ENCODE assay signal across 8 cellular contexts in genomic region chr2:217360781-217361485, GRCh38.
DNase-seq lines count a peak whose midpoint lies in the region; ATAC-seq and TF ChIP-seq lines count a peak whose summit lies in the region.

No MANE protein-coding gene starts in this region.

- no peak overlapping the region for H3K4me3 ChIP-seq in A673 (ENCODE audit: low read depth, low read length, poor library complexity, severe bottlenecking)
- H3K4me3 ChIP-seq in breast epithelium, result no peak overlapping the region

- no peaks in the 10 kb centered on the region for H3K36me3 ChIP-seq in A673 (ENCODE audit: insufficient read depth, low read length, poor library complexity, severe bottlenecking)
- no peaks in the 10 kb centered on the region for H3K36me3 ChIP-seq in breast epithelium

- TF ChIP-seq CTCF in A673 (conservative IDR thresholded peaks at IDR 0.05; ENCODE audit: low read depth, low read length) (no peak), breast epithelium (IDR thresholded peaks at IDR 0.05) (no peak)

- DNase-seq in A673 (ENCODE audit: low spot score), result peak; percentile 93
- peak; percentile 86 for DNase-seq in MV-4-11 (lab: John Stamatoyannopoulos, UW)
- no peak for DNase-seq in breast epithelium (ENCODE audit: low spot score in 2 of 2)
- peak; percentile 5 for DNase-seq in midbrain (lab: John Stamatoyannopoulos, UW)
- DNase-seq in NCI-H526 (lab: John Stamatoyannopoulos, UW), result no peak
- no peak for DNase-seq in erythroblast (lab: John Stamatoyannopoulos, UW)

- no peak for ATAC-seq in GM21381 (IDR thresholded peaks at IDR 0.05; ENCODE audit: unreplicated experiment)
- ATAC-seq in HG02885 (IDR thresholded peaks at IDR 0.05; ENCODE audit: poor library complexity, unreplicated experiment), result no peak

- POLR2A ChIA-PET in A673 (lab: Charles Lee; ENCODE audit: low non-redundant PET), result interaction anchor here (0.6 kb wide), 1 partner anchor 1208 kb away, joined by 7 read pairs; no protein-coding TSS in a partner anchor

- no peak overlapping the region for H3K27ac ChIP-seq in A673 (ENCODE audit: low read depth, low read length, poor library complexity, severe bottlenecking)
- H3K27ac ChIP-seq in breast epithelium, result peak overlapping the region; percentile 26 to 37

- intact Hi-C loops in A673 (cut with micrococcal nuclease; ENCODE audit: unreplicated experiment), result no loop called here
- intact Hi-C loops in breast epithelium (cut with DNase I; ENCODE audit: low total_unique reads), result no loop called here

- BruUV-seq in A673 (replicated peaks; lab: Mats Ljungman, UMichigan), result no TSS peak

- no peaks in the 10 kb centered on the region for H3K27me3 ChIP-seq in A673 (replicated peaks; ENCODE audit: insufficient read depth, low read depth, low read length, poor library complexity)
- H3K27me3 ChIP-seq in breast epithelium, result no peaks in the 10 kb centered on the region

- CTCF ChIA-PET in A673 (lab: Charles Lee), result no interaction called here

- TF ChIP-seq POLR2A in breast epithelium (IDR thresholded peaks at IDR 0.05) (no peak), erythroblast (IDR thresholded peaks at IDR 0.05; ENCODE audit: low read length) (no peak)

- H3K9me3 ChIP-seq in A673 (ENCODE audit: low read depth, low read length, poor library complexity, severe bottlenecking), result no peaks in the 10 kb centered on the region
- no peaks in the 10 kb centered on the region for H3K9me3 ChIP-seq in breast epithelium

- H3K4me1 ChIP-seq in A673 (ENCODE audit: insufficient read depth, low read length, poor library complexity, severe bottlenecking) (peaks cover 26% of the 10 kb centered on the region), breast epithelium (peaks cover 0 to 4% of the 10 kb centered on the region in 2 donors)

Comparison
In these comparisons a context has a peak if more than half of its experiments do, and no peak if none do; other contexts are left out.
1. DNase-seq: peak in A673 (single experiment), MV-4-11 (single experiment) and midbrain (single experiment); none in breast epithelium (0 of 2), NCI-H526 (0 of 2) and erythroblast (0 of 2).